17 cellular contexts compared by ENCODE assay signal in genomic region chrX:71017396-71017939, GRCh38. TPM values are rescaled to one million over a fixed set of nuclear protein-coding genes. Genes with fewer than 3 reads are reported as not detected.
A peak's percentile ranks its signal among the peaks of the same experiment; 100 is the strongest.
DNase-seq lines count a peak whose midpoint lies in the region; ATAC-seq and TF ChIP-seq lines count a peak whose summit lies in the region.
"Had no signal": no experiment of that assay in that cellular context is flagged by ENCODE, and none has a peak within 500 bp of the region (broad histone marks: within the 10 kb centered on the region; RNA-seq: fewer than 3 reads in every experiment).

No MANE protein-coding gene starts in this region.

- 64% methylated on average over 6 of the region's 6 CpGs for WGBS in suprapubic skin

- H3K4me1 ChIP-seq in SJSA1 (replicated peaks) (no peaks in the 10 kb centered on the region), left ventricle myocardium inferior (no peaks in the 10 kb centered on the region), suprapubic skin (no peaks in the 10 kb centered on the region)

- H3K27ac ChIP-seq in SJSA1 (no peak overlapping the region), left ventricle myocardium inferior (replicated peaks) (no peak overlapping the region), suprapubic skin (no peak overlapping the region)

- no peak for TF ChIP-seq CTCF in left ventricle myocardium inferior (IDR thresholded peaks at IDR 0.05; ENCODE audit: borderline replicate concordance)
- no peak for TF ChIP-seq CTCF in suprapubic skin (IDR thresholded peaks at IDR 0.05)

- H3K27me3 ChIP-seq in SJSA1 (replicated peaks): no peaks in the 10 kb centered on the region
- H3K27me3 ChIP-seq in left ventricle myocardium inferior (ENCODE audit: low read depth): no peaks in the 10 kb centered on the region
- no peaks in the 10 kb centered on the region for H3K27me3 ChIP-seq in suprapubic skin

- ATAC-seq in HG03139 (IDR thresholded peaks at IDR 0.05; ENCODE audit: unreplicated experiment): no peak
- ATAC-seq in left ventricle myocardium superior: no peak
- ATAC-seq: PC-3 had no signal

- intact Hi-C loops in left ventricle myocardium inferior (cut with micrococcal nuclease): no loop called here
- intact Hi-C loops in left ventricle myocardium superior (cut with micrococcal nuclease): no loop called here

- H3K36me3 ChIP-seq in SJSA1 (no peaks in the 10 kb centered on the region), left ventricle myocardium inferior (no peaks in the 10 kb centered on the region), suprapubic skin (no peaks in the 10 kb centered on the region)

- H3K9me3 ChIP-seq in SJSA1 (replicated peaks) (no peaks in the 10 kb centered on the region), left ventricle myocardium inferior (replicated peaks) (no peaks in the 10 kb centered on the region), suprapubic skin (no peaks in the 10 kb centered on the region)

- H3K4me3 ChIP-seq in SJSA1 (no peak overlapping the region), left ventricle myocardium inferior (no peak overlapping the region), suprapubic skin (no peak overlapping the region)

- DNase-seq in EL (peak; percentile 26), SJSA1 (ENCODE audit: low read depth in 1 of 2, low spot score in 2 of 2) (peak; percentile 33 to 40), dermis blood vessel endothelial cell (peak; percentile 15), lung microvascular endothelial cell (ENCODE audit: low read depth in 2 of 2) (peak; percentile 19 to 38), left ventricle myocardium inferior (no peak), left ventricle myocardium superior (no peak), suprapubic skin (ENCODE audit: low spot score in 2 of 2) (no peak)
- DNase-seq: CD4-positive, alpha-beta T cell; DMS79 treated with DMSO at 0.1 percent for 48 hours; GOT3; Kasumi-1; MV-4-11; NCI-H1436; NCI-H2081; NCI-H226; PC-3 had no signal

- TF ChIP-seq POLR2A in suprapubic skin (IDR thresholded peaks at IDR 0.05): no peak

- no peak for TF ChIP-seq EP300 in suprapubic skin (IDR thresholded peaks at IDR 0.05)

RNA-seq across cellular contexts. Expression of gene SNX12, which starts 50.7 kb away (rescaled TPM):
- total RNA-seq in SJSA1 (2014; rRNA removed; shearing (Covaris generic)): 50.8 and 56.2 TPM in 2 replicates
- 71.5 and 85.9 TPM in 2 replicates for total RNA-seq in dermis blood vessel endothelial cell
- 62.3 and 76.6 TPM in 2 replicates for total RNA-seq in lung microvascular endothelial cell
- 42.7 TPM for total RNA-seq in left ventricle myocardium inferior
- total RNA-seq in left ventricle myocardium superior: 45.4 TPM
- total RNA-seq in suprapubic skin: 10 to 100 TPM; 41.0 to 71.8 (median 65.3) TPM

Comparison
In these comparisons a context has a peak if more than half of its experiments do, and no peak if none do; other contexts are left out.
1. DNase-seq: peak in EL (single experiment), SJSA1 (2 of 2), dermis blood vessel endothelial cell (single experiment) and lung microvascular endothelial cell (2 of 2); none in left ventricle myocardium inferior (single experiment), left ventricle myocardium superior (single experiment) and suprapubic skin (0 of 2).